18 cellular contexts compared by ENCODE assay signal in the genomic region with DNA sequence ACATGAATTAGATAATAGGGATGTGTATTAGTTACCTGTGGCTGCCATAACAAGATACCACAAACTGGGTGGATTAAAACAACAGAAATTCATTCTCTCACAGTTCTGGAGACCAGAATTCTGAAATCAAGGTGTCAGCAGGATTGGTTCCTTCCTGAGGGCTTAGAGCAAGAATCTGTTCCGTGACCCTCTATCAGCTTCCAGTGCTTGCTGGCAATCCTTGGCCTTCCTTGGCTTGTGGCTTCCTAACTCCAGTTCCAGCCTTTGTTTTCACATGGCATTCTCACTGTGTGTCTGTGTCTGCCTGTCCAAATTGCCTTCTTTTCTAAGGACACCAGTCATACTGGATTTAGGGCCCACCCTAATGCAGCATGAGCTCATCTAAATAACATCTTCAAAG.
"Had no signal": no experiment of that assay in that cellular context is flagged by ENCODE, and none has a peak within 500 bp of the region (broad histone marks: within the 10 kb centered on the region; RNA-seq: fewer than 3 reads in every experiment).

No MANE protein-coding gene starts in this region.

- H3K4me1 ChIP-seq: gastroesophageal sphincter, pancreas, upper lobe of left lung had no signal

- ATAC-seq: activated T-cell treated with anti-CD3 and anti-CD28 coated beads, Interleukin-2, amount 50 U/mL, for 4 hours; gastroesophageal sphincter; left colon; pancreas; T-helper 17 cell had no signal

- FAIRE-seq: islet of Langerhans, pancreas had no signal

- H3K27ac ChIP-seq: pancreas, upper lobe of left lung had no signal

- H3K4me3 ChIP-seq: gastroesophageal sphincter, pancreas, upper lobe of left lung had no signal

- H3K36me3 ChIP-seq: gastroesophageal sphincter, pancreas, upper lobe of left lung had no signal

- H3K9me3 ChIP-seq: gastroesophageal sphincter, pancreas, upper lobe of left lung had no signal

- DNase-seq: activated CD4-positive, alpha-beta T cell treated with anti-CD3 and anti-CD28 coated beads for 4 hours; activated CD4-positive, alpha-beta T cell treated with anti-CD3 and anti-CD28 coated beads, Interleukin-2, amount 50 U/mL, for 48 hours; activated CD4-positive, CD25-positive, alpha-beta regulatory T cell; activated CD8-positive, alpha-beta memory T cell treated with anti-CD3 and anti-CD28 coated beads, Interleukin-2, amount 50 U/mL, for 48 hours; activated naive CD4-positive, alpha-beta T cell; activated T-cell treated with anti-CD3 and anti-CD28 coated beads, Interleukin-2, amount 50 U/mL, for 4 hours; cortex of kidney; effector CD4-positive, alpha-beta T cell; head of caudate nucleus; left colon; nephron progenitor cell; pancreas; stimulated activated CD4-positive, alpha-beta T cell treated with anti-CD3 and anti-CD28 coated beads, Interleukin-4, amount 100 ng/mL, for 1 hour; stimulated activated naive CD4-positive, alpha-beta T cell; T-helper 17 cell; upper lobe of left lung had no signal

- H3K27me3 ChIP-seq: gastroesophageal sphincter, pancreas, upper lobe of left lung had no signal
